17 cellular contexts compared by ENCODE assay signal in the genomic region with DNA sequence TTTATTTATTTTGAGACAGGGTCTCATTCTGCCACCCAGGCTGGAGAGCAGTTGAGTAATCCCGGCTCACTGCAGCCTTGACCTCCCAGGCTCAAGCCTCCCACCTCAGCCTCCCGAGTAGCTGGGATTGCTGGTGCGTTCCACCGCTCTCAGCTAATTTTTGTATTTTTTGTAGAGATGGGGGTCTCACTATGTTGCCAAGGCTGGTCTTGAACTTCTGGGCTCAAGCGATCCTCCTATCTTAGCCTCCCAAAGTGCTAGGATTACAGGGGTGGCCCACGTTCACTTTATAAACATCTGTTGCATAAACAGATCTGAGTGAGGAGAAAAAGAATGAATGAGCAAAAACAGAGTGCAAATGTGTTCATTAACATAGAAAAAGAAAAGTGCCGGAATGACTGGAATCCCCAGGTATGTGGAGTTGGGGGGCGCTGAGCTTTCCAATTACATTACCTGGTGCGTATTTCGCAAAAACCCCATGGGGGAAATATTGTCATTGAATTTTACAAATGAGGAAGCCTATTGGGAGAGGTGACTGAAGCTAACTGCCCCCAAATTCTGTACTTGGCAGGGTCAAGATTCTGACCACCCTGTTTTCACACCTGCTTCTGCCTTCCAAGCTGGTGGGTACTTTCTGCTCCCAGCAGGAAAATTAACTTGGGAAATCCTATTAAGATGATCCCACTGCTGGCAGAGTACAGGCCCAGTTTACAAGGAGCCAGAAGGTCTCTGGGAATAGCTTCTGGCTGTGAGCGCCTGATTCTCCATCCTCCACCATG.
A peak's percentile ranks its signal among the peaks of the same experiment; 100 is the strongest.
DNase-seq lines count a peak whose midpoint lies in the region; ATAC-seq and TF ChIP-seq lines count a peak whose summit lies in the region.
"Had no signal": no experiment of that assay in that cellular context is flagged by ENCODE, and none has a peak within 500 bp of the region (broad histone marks: within the 10 kb centered on the region; RNA-seq: fewer than 3 reads in every experiment).

No MANE protein-coding gene starts in this region.

- H3K27me3 ChIP-seq in HUES64 (ENCODE audit: insufficient read depth, low read length) (no peaks in the 10 kb centered on the region), iPS-20b (ENCODE audit: insufficient read depth, low read length) (no peaks in the 10 kb centered on the region)
- H3K27me3 ChIP-seq: MG63 had no signal

- CTCF ChIA-PET in WTC11 (lab: Charles Lee) = interaction anchor here (0.6 to 1.2 kb wide), 5 partner anchors 13 to 209 kb away, joined by 3 to 5 read pairs (median 4); no protein-coding TSS in a partner anchor
- CTCF ChIA-PET in activated naive CD4-positive, alpha-beta T cell treated with anti-CD3 and anti-CD28 coated beads, Interleukin-2, amount 10 ng/mL, durations not matched to agents 7 days and 5 days (lab: Charles Lee) = no interaction called here

- no peak for TF ChIP-seq CTCF in WTC11 (IDR thresholded peaks at IDR 0.05)
- no peak for TF ChIP-seq CTCF in progenitor cell of endocrine pancreas (IDR thresholded peaks at IDR 0.05; ENCODE audit: unreplicated experiment)

- H3K36me3 ChIP-seq in HUES64 (ENCODE audit: insufficient read depth, low read length) (no peaks in the 10 kb centered on the region), iPS-20b (ENCODE audit: insufficient read depth, low read depth, low read length) (no peaks in the 10 kb centered on the region)
- H3K36me3 ChIP-seq: MG63 had no signal

- no peaks in the 10 kb centered on the region for H3K9me3 Mint-ChIP-seq in WTC11
- no peaks in the 10 kb centered on the region for H3K9me3 Mint-ChIP-seq in progenitor cell of endocrine pancreas (ENCODE audit: low read depth)
- no peaks in the 10 kb centered on the region for H3K9me3 Mint-ChIP-seq in activated naive CD4-positive, alpha-beta T cell treated with anti-CD3 and anti-CD28 coated beads, Interleukin-2, amount 10 ng/mL, durations not matched to agents 7 days and 5 days

- H3K4me3 Mint-ChIP-seq in WTC11 (no peak overlapping the region), progenitor cell of endocrine pancreas (ENCODE audit: low read depth) (no peak overlapping the region)
- no peak overlapping the region for H3K4me3 Mint-ChIP-seq in activated naive CD4-positive, alpha-beta T cell treated with anti-CD3 and anti-CD28 coated beads, Interleukin-2, amount 10 ng/mL, durations not matched to agents 7 days and 5 days
- H3K4me3 Mint-ChIP-seq: CD4-positive, CD25-positive, alpha-beta regulatory T cell had no signal

- ATAC-seq in WTC11 (peak; percentile 71), HG03439 (IDR thresholded peaks at IDR 0.05; ENCODE audit: unreplicated experiment) (no peak)
- ATAC-seq: HCT116, Right ventricle myocardium inferior had no signal

- POLR2A ChIA-PET in WTC11 (lab: Charles Lee) = interaction anchor here (0.5 to 1.2 kb wide), 4 partner anchors 36 to 132 kb away, joined by 3 to 5 read pairs (median 4); no protein-coding TSS in a partner anchor

- WGBS in HUES64 = 62% methylated on average over 11 of the region's 11 CpGs

- DNase-seq in WTC11 (ENCODE audit: low spot score) = peak; percentile 33
- DNase-seq in superior temporal gyrus (ENCODE audit: extremely low spot score) = no peak
- no peak for DNase-seq in progenitor cell of endocrine pancreas (ENCODE audit: low spot score, unreplicated experiment)
- DNase-seq in activated naive CD4-positive, alpha-beta T cell treated with anti-CD3 and anti-CD28 coated beads, Interleukin-2, amount 10 ng/mL, durations not matched to agents 7 days and 5 days = no peak
- DNase-seq: CD4-positive, CD25-positive, alpha-beta regulatory T cell; DMS 273 treated with DMSO at 0.1 percent for 48 hours; DMS79 treated with DMSO at 0.1 percent for 48 hours; MG63; NCI-H1436; NCI-H1930; NCI-H226; NCI-H510A treated with DMSO at 0.1 percent for 48 hours had no signal

- H3K4me3 ChIP-seq in HUES64 (ENCODE audit: low read length) (no peak overlapping the region), iPS-20b (ENCODE audit: low read length) (no peak overlapping the region)
- H3K4me3 ChIP-seq: MG63 had no signal

- H3K27ac Mint-ChIP-seq in WTC11 = peak overlapping the region; percentile 66
- H3K27ac Mint-ChIP-seq in progenitor cell of endocrine pancreas = no peak overlapping the region
- H3K27ac Mint-ChIP-seq in activated naive CD4-positive, alpha-beta T cell treated with anti-CD3 and anti-CD28 coated beads, Interleukin-2, amount 10 ng/mL, durations not matched to agents 7 days and 5 days = no peak overlapping the region
- H3K27ac Mint-ChIP-seq: CD4-positive, CD25-positive, alpha-beta regulatory T cell had no signal

- peaks cover 49% of the 10 kb centered on the region for H3K4me1 Mint-ChIP-seq in WTC11
- peaks cover 12% of the 10 kb centered on the region for H3K4me1 Mint-ChIP-seq in progenitor cell of endocrine pancreas (ENCODE audit: low read depth)
- H3K4me1 Mint-ChIP-seq in activated naive CD4-positive, alpha-beta T cell treated with anti-CD3 and anti-CD28 coated beads, Interleukin-2, amount 10 ng/mL, durations not matched to agents 7 days and 5 days = peaks cover 3% of the 10 kb centered on the region
- H3K4me1 Mint-ChIP-seq: CD4-positive, CD25-positive, alpha-beta regulatory T cell had no signal

- H3K27me3 Mint-ChIP-seq in WTC11 (ENCODE audit: low read depth) = no peaks in the 10 kb centered on the region
- no peaks in the 10 kb centered on the region for H3K27me3 Mint-ChIP-seq in progenitor cell of endocrine pancreas
- no peaks in the 10 kb centered on the region for H3K27me3 Mint-ChIP-seq in activated naive CD4-positive, alpha-beta T cell treated with anti-CD3 and anti-CD28 coated beads, Interleukin-2, amount 10 ng/mL, durations not matched to agents 7 days and 5 days

- H3K27ac ChIP-seq in HUES64 (ENCODE audit: low read depth, low read length) (peak overlapping the region; percentile 79; the same call in 1 of the 2 replicates), iPS-20b (ENCODE audit: low read length) (peak overlapping the region; percentile 35)

- H3K9ac ChIP-seq in HUES64 (ENCODE audit: low read depth, low read length) (no peak overlapping the region), iPS-20b (ENCODE audit: low read depth, low read length) (peak overlapping the region; percentile 46)

- H3K9me3 ChIP-seq in HUES64 (ENCODE audit: insufficient read depth, low read depth, low read length) (no peaks in the 10 kb centered on the region), iPS-20b (ENCODE audit: insufficient read depth, low read depth, low read length) (no peaks in the 10 kb centered on the region)
- H3K9me3 ChIP-seq: MG63 had no signal

- H3K4me1 ChIP-seq in HUES64 (ENCODE audit: insufficient read depth, low read length) (peaks cover 9% of the 10 kb centered on the region), iPS-20b (ENCODE audit: insufficient read depth, low read length) (peaks cover 16% of the 10 kb centered on the region; the same call in 1 of the 2 replicates)

- no peaks in the 10 kb centered on the region for H3K36me3 Mint-ChIP-seq in WTC11
- H3K36me3 Mint-ChIP-seq in progenitor cell of endocrine pancreas (ENCODE audit: insufficient read depth) = no peaks in the 10 kb centered on the region
- no peaks in the 10 kb centered on the region for H3K36me3 Mint-ChIP-seq in activated naive CD4-positive, alpha-beta T cell treated with anti-CD3 and anti-CD28 coated beads, Interleukin-2, amount 10 ng/mL, durations not matched to agents 7 days and 5 days
- H3K36me3 Mint-ChIP-seq: CD4-positive, CD25-positive, alpha-beta regulatory T cell had no signal

TF ChIP-seq in WTC11, 78 proteins besides CTCF, POLR2A, EP300 and RAD21 (continues in another document):
- 0 out of 2 replicates have a peak, but pooled peaks have one; percentile 34 for TF ChIP-seq FOXK1 (CRISPR knock-in tag; IDR thresholded peaks at IDR 0.05)
- TF ChIP-seq TEAD4 (CRISPR knock-in tag; IDR thresholded peaks at IDR 0.05) = peak; percentile 82; the same call in 1 of the 2 replicates
- TF ChIP-seq ZNF121 (CRISPR knock-in tag; IDR thresholded peaks at IDR 0.05) = peak; percentile 89
- TF ChIP-seq, protein P1, sequence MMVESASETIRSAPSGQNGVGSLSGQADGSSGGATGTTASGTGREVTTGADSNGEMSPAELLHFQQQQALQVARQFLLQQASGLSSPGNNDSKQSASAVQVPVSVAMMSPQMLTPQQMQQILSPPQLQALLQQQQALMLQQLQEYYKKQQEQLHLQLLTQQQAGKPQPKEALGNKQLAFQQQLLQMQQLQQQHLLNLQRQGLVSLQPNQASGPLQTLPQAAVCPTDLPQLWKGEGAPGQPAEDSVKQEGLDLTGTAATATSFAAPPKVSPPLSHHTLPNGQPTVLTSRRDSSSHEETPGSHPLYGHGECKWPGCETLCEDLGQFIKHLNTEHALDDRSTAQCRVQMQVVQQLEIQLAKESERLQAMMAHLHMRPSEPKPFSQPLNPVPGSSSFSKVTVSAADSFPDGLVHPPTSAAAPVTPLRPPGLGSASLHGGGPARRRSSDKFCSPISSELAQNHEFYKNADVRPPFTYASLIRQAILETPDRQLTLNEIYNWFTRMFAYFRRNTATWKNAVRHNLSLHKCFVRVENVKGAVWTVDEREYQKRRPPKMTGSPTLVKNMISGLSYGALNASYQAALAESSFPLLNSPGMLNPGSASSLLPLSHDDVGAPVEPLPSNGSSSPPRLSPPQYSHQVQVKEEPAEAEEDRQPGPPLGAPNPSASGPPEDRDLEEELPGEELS (CRISPR knock-in tag; IDR thresholded peaks at IDR 0.05) = peak; percentile 47; the same call in 1 of the 2 replicates
- TF ChIP-seq MXD4 (CRISPR knock-in tag; IDR thresholded peaks at IDR 0.05; ENCODE audit: borderline replicate concordance) = peak; percentile 53; the same call in 1 of the 2 replicates
- TF ChIP-seq ESRRA (CRISPR knock-in tag; IDR thresholded peaks at IDR 0.05; ENCODE audit: borderline replicate concordance) = no peak
- TF ChIP-seq, protein P2, sequence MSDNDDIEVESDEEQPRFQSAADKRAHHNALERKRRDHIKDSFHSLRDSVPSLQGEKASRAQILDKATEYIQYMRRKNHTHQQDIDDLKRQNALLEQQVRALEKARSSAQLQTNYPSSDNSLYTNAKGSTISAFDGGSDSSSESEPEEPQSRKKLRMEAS (CRISPR knock-in tag; IDR thresholded peaks at IDR 0.05) = peak; percentile 52
- peak; percentile 96; the same call in 1 of the 2 replicates for TF ChIP-seq TEAD1 (CRISPR knock-in tag; IDR thresholded peaks at IDR 0.05)
- TF ChIP-seq ZNF138 (CRISPR knock-in tag; conservative IDR thresholded peaks at IDR 0.05) = no peak
